19 cellular contexts compared by ENCODE assay signal in genomic region chr1:193325042-193325441, GRCh38.
"Had no signal": no experiment of that assay in that cellular context is flagged by ENCODE, and none has a peak within 500 bp of the region (broad histone marks: within the 10 kb centered on the region; RNA-seq: fewer than 3 reads in every experiment).

No MANE protein-coding gene starts in this region.

- H3K4me3 ChIP-seq: adrenal gland, heart left ventricle, lung, neural progenitor cell, ovary, thyroid gland had no signal

- H3K27me3 ChIP-seq: adrenal gland, heart left ventricle, neural progenitor cell, ovary, thyroid gland had no signal

- DNase-seq: activated CD4-positive, alpha-beta memory T cell treated with anti-CD3 and anti-CD28 coated beads for 36 hours; activated CD4-positive, alpha-beta T cell treated with anti-CD3 and anti-CD28 coated beads for 36 hours; activated CD8-positive, alpha-beta memory T cell treated with anti-CD3 and anti-CD28 coated beads, Interleukin-2, amount 10 ng/mL, durations not matched to agents 7 days and 5 days; activated naive CD4-positive, alpha-beta T cell treated with anti-CD3 and anti-CD28 coated beads, Interleukin-2, amount 50 U/mL, for 16 hours; activated T-cell treated with anti-CD3 and anti-CD28 coated beads, Interleukin-2, amount 50 U/mL, for 1 hour; adrenal gland; caudate nucleus; cortex of kidney; effector CD8-positive, alpha-beta T cell; heart left ventricle; immature natural killer cell; left colon; naive B cell; ovary; stimulated activated naive B cell treated with anti-CD40 and anti-IgM and Interleukin-4, amounts not matched to agents 10 μg/mL and 1 μg/mL and 100 μg/mL, for 72 hours; T-helper 17 cell; thyroid gland had no signal

- H2AFZ ChIP-seq: neural progenitor cell had no signal

- H3K4me1 ChIP-seq: adrenal gland, heart left ventricle, neural progenitor cell, thyroid gland had no signal

- H3K36me3 ChIP-seq: adrenal gland, heart left ventricle, neural progenitor cell, ovary, thyroid gland had no signal

- H3K9ac ChIP-seq: neural progenitor cell had no signal

- H3K27ac ChIP-seq: adrenal gland, heart left ventricle, neural progenitor cell, ovary, thyroid gland had no signal

- H3K9me3 ChIP-seq: ovary, thyroid gland had no signal

- H3K4me2 ChIP-seq: neural progenitor cell had no signal
